ENCODE assay signal across 19 cellular contexts in the genomic region with DNA sequence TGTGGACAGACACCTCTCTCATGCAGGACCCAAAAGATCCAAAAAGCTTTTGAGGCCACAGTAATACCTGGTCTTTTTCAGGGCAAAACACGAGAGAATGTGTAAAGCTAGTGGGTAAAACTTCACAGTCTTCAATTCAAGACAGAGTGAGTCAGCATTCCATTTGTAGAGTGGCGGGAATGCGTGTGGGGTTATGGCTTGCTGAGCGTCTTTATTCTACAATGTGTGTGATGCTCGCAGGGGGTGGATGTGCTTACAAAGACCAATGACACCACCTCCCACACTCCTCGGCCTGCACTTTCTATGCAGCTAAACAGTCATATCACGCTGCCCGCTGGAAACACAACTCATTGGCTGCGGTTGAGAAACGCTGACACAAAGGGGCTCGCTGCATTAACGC.
DNase-seq lines count a peak whose midpoint lies in the region; ATAC-seq, FAIRE-seq and TF ChIP-seq lines count a peak whose summit lies in the region.
"Had no signal": no experiment of that assay in that cellular context is flagged by ENCODE, and none has a peak within 500 bp of the region (broad histone marks: within the 10 kb centered on the region; RNA-seq: fewer than 3 reads in every experiment).

No MANE protein-coding gene starts in this region.

- H3K4ac ChIP-seq in H1 (replicated peaks; ENCODE audit: insufficient read length, low read depth, low read length), result no peak overlapping the region

- H3K4me3 ChIP-seq in H1 (ENCODE audit: extremely low read depth in 1 of 4, insufficient read depth in 2 of 4, low read depth in 3 of 4, low read length in 4 of 4) (no peak overlapping the region), neural cell (ENCODE audit: low read length) (no peak overlapping the region), coronary artery (no peak overlapping the region)
- H3K4me3 ChIP-seq: GM12878 had no signal

- H3F3A ChIP-seq in neural cell (ENCODE audit: insufficient read depth, low read length, poor library complexity, severe bottlenecking), result no peaks in the 10 kb centered on the region

- TF ChIP-seq POLR2A in H1 (IDR thresholded peaks at IDR 0.05; ENCODE audit: control extremely low read depth in 1 of 2, low read depth in 2 of 2, low read length in 2 of 2), result no peak

- H3K27me3 ChIP-seq in H1 (replicated peaks in 1 of 4; ENCODE audit: control insufficient read depth in 3 of 4, extremely low read depth in 1 of 4, insufficient read depth in 3 of 4, low read length in 3 of 4), result no peaks in the 10 kb centered on the region; a peak in 1 of 7 replicates
- no peaks in the 10 kb centered on the region for H3K27me3 ChIP-seq in neural cell (ENCODE audit: insufficient read depth, low read depth, low read length)

- H3K23ac ChIP-seq in H1 (ENCODE audit: insufficient read length), result no peak overlapping the region

- no peaks in the 10 kb centered on the region for H3K36me3 Mint-ChIP-seq in effector memory CD8-positive, alpha-beta T cell (ENCODE audit: insufficient read depth)
- H3K36me3 Mint-ChIP-seq: CD14-positive monocyte had no signal

- peaks cover 8 to 11% of the 10 kb centered on the region in 2 donors for H3K9me3 Mint-ChIP-seq in effector memory CD8-positive, alpha-beta T cell

- no peak overlapping the region for H3K27ac ChIP-seq in H1 (ENCODE audit: low read depth, low read length)
- peak overlapping the region; percentile 63 for H3K27ac ChIP-seq in neural cell (ENCODE audit: low read length)
- H3K27ac ChIP-seq in coronary artery, result no peak overlapping the region

- TF ChIP-seq RAD21 in H1 (IDR thresholded peaks at IDR 0.05 in 1 of 2, conservative IDR thresholded peaks at IDR 0.05 in 1 of 2; ENCODE audit: low read depth in 2 of 2, low read length in 2 of 2) (no peak), neural cell (conservative IDR thresholded peaks at IDR 0.05) (no peak)

- no peak overlapping the region for H3K4me3 Mint-ChIP-seq in effector memory CD8-positive, alpha-beta T cell
- H3K4me3 Mint-ChIP-seq: CD14-positive monocyte, HFFc6 had no signal

- H2BK15ac ChIP-seq in H1 (ENCODE audit: low read length), result no peak overlapping the region

- H4K8ac ChIP-seq in H1 (ENCODE audit: extremely low read depth, insufficient read depth, low read length), result no peak overlapping the region

- no peak overlapping the region for H3K18ac ChIP-seq in H1 (ENCODE audit: extremely low read depth, low read length)

- no peak overlapping the region; the same call in 1 of the 2 replicates for H2BK12ac ChIP-seq in H1 (ENCODE audit: low read depth, low read length)

- 48% methylated on average over 12 of the region's 12 CpGs; no CpG with 5 or more reads in 1 of the 2 experiments for WGBS in H1 (ENCODE audit: extremely low coverage in 1 of 2, insufficient coverage in 1 of 2, insufficient read length in 1 of 2, insufficient replicate concordance in 2 of 2, low coverage in 1 of 2, low lambda C conversion rate in 2 of 2, missing lambda C conversion rate in 1 of 2), 2 experiments

- H3K4me2 ChIP-seq in H1 (ENCODE audit: insufficient read depth in 1 of 2, low read depth in 2 of 2, low read length in 2 of 2) (peak overlapping the region in 1 of 2 experiments; percentile 26; a peak in 2 of 4 replicates), neural cell (ENCODE audit: low read length) (no peak overlapping the region)

- no peak for TF ChIP-seq EP300 in H1 (IDR thresholded peaks at IDR 0.05; ENCODE audit: borderline replicate concordance in 1 of 2, low read depth in 2 of 2, low read length in 2 of 2)
- no peak for TF ChIP-seq EP300 in neural cell (conservative IDR thresholded peaks at IDR 0.05; ENCODE audit: poor library complexity, severe bottlenecking)

- no peak overlapping the region for H4K91ac ChIP-seq in H1 (replicated peaks; ENCODE audit: insufficient read length, low read length)

- H3K9ac ChIP-seq in H1 (replicated peaks in 1 of 4; ENCODE audit: extremely low read depth in 1 of 4, low read depth in 3 of 4, low read length in 3 of 4) (no peak overlapping the region), neural cell (ENCODE audit: low read length) (peak overlapping the region; percentile 29)

- POLR2A ChIA-PET in H1 (lab: Charles Lee; ENCODE audit: partially characterized antibody), result interaction anchor here (1.3 kb wide), 1 partner anchor 9 kb away, joined by 3 read pairs; no protein-coding TSS in a partner anchor

- H3K4me1 ChIP-seq in H1 (replicated peaks in 1 of 4; ENCODE audit: control insufficient read depth in 3 of 4, insufficient read depth in 4 of 4, low read length in 3 of 4), result peaks cover 3 to 19% (median 11%) of the 10 kb centered on the region in 4 experiments

- no peaks in the 10 kb centered on the region for H3K79me1 ChIP-seq in H1 (ENCODE audit: low read depth, low read length)

- H3K56ac ChIP-seq in H1 (replicated peaks; ENCODE audit: insufficient read length, low read depth, low read length), result no peak overlapping the region

- H3K9me3 ChIP-seq in H1 (ENCODE audit: insufficient read depth in 2 of 2, low read depth in 1 of 2, low read length in 1 of 2) (no peaks in the 10 kb centered on the region), neural cell (ENCODE audit: low read length) (no peaks in the 10 kb centered on the region)

- H2BK120ac ChIP-seq in H1 (replicated peaks; ENCODE audit: low read depth, low read length), result no peak overlapping the region

- FAIRE-seq in H1 (lab: Jason Lieb, UNC), result peak; percentile 50
- FAIRE-seq: GM12878, GM18507 had no signal

- peak overlapping the region; percentile 28; the same call in 1 of the 2 replicates for H2BK5ac ChIP-seq in H1 (ENCODE audit: low read depth, low read length)

- H3K4me1 Mint-ChIP-seq in effector memory CD8-positive, alpha-beta T cell (ENCODE audit: low read depth in 2 of 2), result no peaks in the 10 kb centered on the region

- H3K36me3 ChIP-seq in H1 (ENCODE audit: control insufficient read depth in 2 of 4, insufficient read depth in 4 of 4, low read length in 3 of 4) (no peaks in the 10 kb centered on the region), neural cell (ENCODE audit: insufficient read depth, low read length) (peaks cover 8% of the 10 kb centered on the region)

- no peak for ATAC-seq in HG02840 (IDR thresholded peaks at IDR 0.05; ENCODE audit: low FRiP score, unreplicated experiment)
- no peak for ATAC-seq in effector memory CD8-positive, alpha-beta T cell (replicated peaks)
- ATAC-seq: GM12878 had no signal

- no peak overlapping the region for H3K14ac ChIP-seq in H1 (ENCODE audit: insufficient read length)

- no peaks in the 10 kb centered on the region for H3K27me3 Mint-ChIP-seq in effector memory CD8-positive, alpha-beta T cell

- CTCF ChIA-PET in H1 (lab: Charles Lee; ENCODE audit: partially characterized antibody), result interaction anchor here (0.6 to 2.7 kb wide), 5 partner anchors 9 to 261 kb away, joined by 3 to 11 read pairs (median 5); no protein-coding TSS in a partner anchor

- no peak for TF ChIP-seq CTCF in H1 (IDR thresholded peaks at IDR 0.05; ENCODE audit: control extremely low read depth in 1 of 3, insufficient read depth in 1 of 3, low read depth in 1 of 3, low read length in 3 of 3)
- TF ChIP-seq CTCF in neural cell (IDR thresholded peaks at IDR 0.05; ENCODE audit: poor library complexity, severe bottlenecking), result no peak
- TF ChIP-seq CTCF in coronary artery (IDR thresholded peaks at IDR 0.05), result no peak

- H2BK20ac ChIP-seq in H1 (ENCODE audit: low read length), result peak overlapping the region; percentile 35; the same call in 1 of the 2 replicates

- H3K27ac Mint-ChIP-seq in effector memory CD8-positive, alpha-beta T cell, result no peak overlapping the region
- H3K27ac Mint-ChIP-seq: CD14-positive monocyte, HFFc6 had no signal

- no peaks in the 10 kb centered on the region for H3K9me2 ChIP-seq in neural cell (ENCODE audit: insufficient read depth, low read length)

- no peak overlapping the region; the same call in 1 of the 2 replicates for H2AK5ac ChIP-seq in H1 (ENCODE audit: low read depth, low read length)

- H4K5ac ChIP-seq in H1 (ENCODE audit: insufficient read length, low read depth, low read length), result no peak overlapping the region

- H2AFZ ChIP-seq in H1 (ENCODE audit: low read length), result peak overlapping the region; percentile 36
- H2AFZ ChIP-seq in neural cell (ENCODE audit: low read depth, low read length), result no peak overlapping the region

- H3K23me2 ChIP-seq in H1 (ENCODE audit: low read depth, low read length), result no peaks in the 10 kb centered on the region; the same call in 1 of the 2 replicates

- no peaks in the 10 kb centered on the region for H3K79me2 ChIP-seq in H1 (ENCODE audit: control insufficient read depth in 1 of 2, insufficient read depth in 2 of 2, low read length in 2 of 2)
- no peaks in the 10 kb centered on the region for H3K79me2 ChIP-seq in neural cell (replicated peaks; ENCODE audit: insufficient read depth, low read length)

- DNase-seq in ELF-1 (ENCODE audit: low read depth, low spot score) (peak; percentile 30), NCI-H146 (lab: John Stamatoyannopoulos, UW) (peak; percentile 78), H1 (ENCODE audit: low read depth in 1 of 2, low spot score in 2 of 2) (no peak), coronary artery (ENCODE audit: low spot score) (no peak), NCI-H82 treated with DMSO at 0.1 percent for 48 hours (lab: John Stamatoyannopoulos, UW; ENCODE audit: unreplicated experiment) (no peak)
- DNase-seq in effector memory CD8-positive, alpha-beta T cell, result no peak
- DNase-seq: COR-L47, Karpas-422, MM.1S, NCI-H1105 treated with DMSO at 0.1 percent for 48 hours, NCI-H1930, NCI-H2171, NCI-H446 treated with DMSO at 0.1 percent for 48 hours had no signal

- H4K20me1 ChIP-seq in H1 (replicated peaks in 1 of 2; ENCODE audit: control insufficient read depth in 1 of 2, insufficient read depth in 2 of 2, low read length in 2 of 2) (no peaks in the 10 kb centered on the region), neural cell (ENCODE audit: insufficient read depth) (no peaks in the 10 kb centered on the region)

TF ChIP-seq in H1, 55 proteins besides CTCF, POLR2A, EP300 and RAD21 (continues in another document):
- TF ChIP-seq KDM1A (IDR thresholded peaks at IDR 0.05; ENCODE audit: borderline replicate concordance, low read length) (no peak), CBX5 (IDR thresholded peaks at IDR 0.05; ENCODE audit: low read depth, low read length) (no peak), GABPA (IDR thresholded peaks at IDR 0.05; ENCODE audit: borderline replicate concordance, insufficient read depth, low read length) (no peak), RFX5 (IDR thresholded peaks at IDR 0.05; ENCODE audit: borderline replicate concordance, low read depth, low read length) (no peak), KDM4A (IDR thresholded peaks at IDR 0.05; ENCODE audit: low read depth, low read length, severe bottlenecking) (no peak)

TF ChIP-seq in neural cell, 6 proteins besides CTCF, POLR2A, EP300 and RAD21 (continues in another document):
- TF ChIP-seq POLR2AphosphoS5 (IDR thresholded peaks at IDR 0.05) (no peak), TAF1 (IDR thresholded peaks at IDR 0.05; ENCODE audit: low read depth) (no peak)

Comparison
In these comparisons a context has a peak if more than half of its experiments do, and no peak if none do; other contexts are left out.
1. DNase-seq: peak in ELF-1 (single experiment) and NCI-H146 (single experiment); none in H1 (0 of 2), effector memory CD8-positive, alpha-beta T cell (0 of 3), coronary artery (single experiment) and NCI-H82 treated with DMSO at 0.1 percent for 48 hours (single experiment).